12 cellular contexts compared by ENCODE assay signal in genomic region chr7:84162125-84162524, GRCh38. TPM values are rescaled to one million over a fixed set of nuclear protein-coding genes. Genes with fewer than 3 reads are reported as not detected.
DNase-seq lines count a peak whose midpoint lies in the region; TF ChIP-seq lines count a peak whose summit lies in the region.
"Had no signal": no experiment of that assay in that cellular context is flagged by ENCODE, and none has a peak within 500 bp of the region (broad histone marks: within the 10 kb centered on the region; RNA-seq: fewer than 3 reads in every experiment).

No MANE protein-coding gene starts in this region.

- H2AFZ ChIP-seq in PC-9, result 0 out of 2 replicates have a peak overlapping the region, but pooled peaks have one; percentile 72

- DNase-seq in HAP-1 (ENCODE audit: low spot score in 2 of 2), result peak; percentile 9 to 65
- DNase-seq in PC-9, result no peak
- no peak for DNase-seq in esophagus muscularis mucosa (ENCODE audit: extremely low spot score)
- no peak for DNase-seq in Calu3
- no peak for DNase-seq in foreskin fibroblast
- no peak for DNase-seq in LoVo (ENCODE audit: low spot score)
- DNase-seq: CD4-positive, alpha-beta T cell; Karpas-422; NCI-H2029; NCI-H510A had no signal

- H3K27ac ChIP-seq in PC-9 (no peak overlapping the region), esophagus muscularis mucosa (replicated peaks in 1 of 4) (peak overlapping the region; percentile 29 to 50 (median 38)), rectal smooth muscle tissue (ENCODE audit: low read depth, low read length) (peak overlapping the region; percentile 1)

- H3K9me2 ChIP-seq in PC-9 (ENCODE audit: insufficient read depth), result no peaks in the 10 kb centered on the region

- no peaks in the 10 kb centered on the region for H4K20me1 ChIP-seq in PC-9 (ENCODE audit: insufficient read depth)

- H3K36me3 ChIP-seq in HAP-1 (replicated peaks), result no peaks in the 10 kb centered on the region
- no peaks in the 10 kb centered on the region for H3K36me3 ChIP-seq in PC-9 (ENCODE audit: low read depth)
- H3K36me3 ChIP-seq in esophagus muscularis mucosa, result no peaks in the 10 kb centered on the region
- no peaks in the 10 kb centered on the region for H3K36me3 ChIP-seq in rectal smooth muscle tissue (ENCODE audit: control insufficient read depth, insufficient read depth, low read length)

- H3K4me1 Mint-ChIP-seq in Calu3 (ENCODE audit: low read depth, unreplicated experiment), result peaks cover 2% of the 10 kb centered on the region
- H3K4me1 Mint-ChIP-seq: B cell had no signal

- H3K9ac ChIP-seq in rectal smooth muscle tissue (ENCODE audit: low read length), result no peak overlapping the region

- no peak overlapping the region for H3K4me3 Mint-ChIP-seq in Calu3 (ENCODE audit: low read depth, unreplicated experiment)
- H3K4me3 Mint-ChIP-seq: B cell; CD4-positive, alpha-beta T cell had no signal

- no peaks in the 10 kb centered on the region for H3F3A ChIP-seq in PC-9 (ENCODE audit: insufficient read depth, low read depth)

- no peaks in the 10 kb centered on the region for H3K27me3 Mint-ChIP-seq in Calu3 (ENCODE audit: unreplicated experiment)
- H3K27me3 Mint-ChIP-seq: B cell; CD4-positive, alpha-beta T cell had no signal

- H3K27ac Mint-ChIP-seq in Calu3 (ENCODE audit: unreplicated experiment), result no peak overlapping the region
- H3K27ac Mint-ChIP-seq: B cell; CD4-positive, alpha-beta T cell had no signal

- peaks cover 20% of the 10 kb centered on the region for H3K4me1 ChIP-seq in HAP-1
- H3K4me1 ChIP-seq in PC-9 (replicated peaks; ENCODE audit: insufficient read depth), result no peaks in the 10 kb centered on the region
- peaks cover 0 to 41% (median 35%) of the 10 kb centered on the region in 4 donors for H3K4me1 ChIP-seq in esophagus muscularis mucosa
- H3K4me1 ChIP-seq in rectal smooth muscle tissue (ENCODE audit: control insufficient read depth, insufficient read depth, low read length), result peaks cover 8% of the 10 kb centered on the region

- H3K79me2 ChIP-seq in PC-9 (ENCODE audit: low read depth), result no peaks in the 10 kb centered on the region

- no peaks in the 10 kb centered on the region for H3K27me3 ChIP-seq in HAP-1 (ENCODE audit: low read depth)
- no peaks in the 10 kb centered on the region for H3K27me3 ChIP-seq in PC-9 (ENCODE audit: insufficient read depth, low read depth)
- no peaks in the 10 kb centered on the region for H3K27me3 ChIP-seq in esophagus muscularis mucosa
- no peaks in the 10 kb centered on the region for H3K27me3 ChIP-seq in rectal smooth muscle tissue (ENCODE audit: control insufficient read depth, insufficient read depth, low read length)

- no peaks in the 10 kb centered on the region for H3K9me3 Mint-ChIP-seq in Calu3 (ENCODE audit: low read depth, unreplicated experiment)
- H3K9me3 Mint-ChIP-seq: CD4-positive, alpha-beta T cell had no signal

- no peak for TF ChIP-seq EP300 in esophagus muscularis mucosa (IDR thresholded peaks at IDR 0.05)

- CTCF ChIA-PET in PC-9 (lab: Charles Lee), result no interaction called here
- CTCF ChIA-PET in Calu3 (lab: Charles Lee), result no interaction called here

- POLR2A ChIA-PET in PC-9 (lab: Charles Lee; ENCODE audit: unreplicated experiment), result no interaction called here

- intact Hi-C loops in PC-9 (cut with micrococcal nuclease; ENCODE audit: unreplicated experiment) (no loop called here), esophagus muscularis mucosa (cut with DNase I) (no loop called here), Calu3 (cut with micrococcal nuclease; ENCODE audit: unreplicated experiment) (no loop called here)

- no peaks in the 10 kb centered on the region for H3K36me3 Mint-ChIP-seq in Calu3 (ENCODE audit: insufficient read depth, unreplicated experiment)

- TF ChIP-seq CTCF in PC-9 (conservative IDR thresholded peaks at IDR 0.05) (no peak), esophagus muscularis mucosa (IDR thresholded peaks at IDR 0.05) (no peak), Calu3 (IDR thresholded peaks at IDR 0.05; ENCODE audit: unreplicated experiment) (no peak), foreskin fibroblast (IDR thresholded peaks at IDR 0.05; ENCODE audit: low read depth, low read length) (no peak)

- H3K4me2 ChIP-seq in PC-9, result no peak overlapping the region

- no peaks in the 10 kb centered on the region for H3K9me3 ChIP-seq in HAP-1
- H3K9me3 ChIP-seq in PC-9 (ENCODE audit: insufficient read depth, low read depth), result no peaks in the 10 kb centered on the region
- no peaks in the 10 kb centered on the region for H3K9me3 ChIP-seq in esophagus muscularis mucosa

- BruUV-seq in PC-9 (replicated peaks; lab: Mats Ljungman, UMichigan) (no TSS peak), Calu3 (replicated peaks; lab: Mats Ljungman, UMichigan) (no TSS peak)

- in situ Hi-C loops in HAP-1 (cut with MboI; ENCODE audit: low sequenced_read_pairs), result no loop called here

- no peak overlapping the region for H3K4me3 ChIP-seq in HAP-1
- H3K4me3 ChIP-seq in PC-9, result no peak overlapping the region
- no peak overlapping the region for H3K4me3 ChIP-seq in esophagus muscularis mucosa
- H3K4me3 ChIP-seq in rectal smooth muscle tissue (ENCODE audit: low read length), result no peak overlapping the region
- H3K4me3 ChIP-seq in foreskin fibroblast (ENCODE audit: low read depth in 1 of 2, low read length in 2 of 2), result no peak overlapping the region

- no peak for TF ChIP-seq POLR2A in esophagus muscularis mucosa (IDR thresholded peaks at IDR 0.05; ENCODE audit: low read depth)

RNA-seq across cellular contexts. Expression of gene SEMA3A, which starts 32.5 kb away (rescaled TPM):
- 6.1 and 6.3 TPM in 2 replicates for total RNA-seq in PC-9 (2021)
- 10 to 100 TPM; 27.8 to 39.0 (median 34.5) TPM for total RNA-seq in esophagus muscularis mucosa
- 20.2 and 24.3 TPM in 2 replicates for total RNA-seq in Calu3 (2022)
- total RNA-seq: B cell had no signal

Comparison
In these comparisons a context has a peak if more than half of its experiments do, and no peak if none do; other contexts are left out.
1. DNase-seq: peak in HAP-1 (2 of 2); none in PC-9 (0 of 2), esophagus muscularis mucosa (single experiment), Calu3 (single experiment), foreskin fibroblast (0 of 2) and LoVo (single experiment).